Comparison of ENCODE assay signal across 10 cellular contexts in genomic region chr14:35285991-35286564, GRCh38.
A peak's percentile ranks its signal among the peaks of the same experiment; 100 is the strongest.
DNase-seq lines count a peak whose midpoint lies in the region; ATAC-seq and TF ChIP-seq lines count a peak whose summit lies in the region.
"Had no signal": no experiment of that assay in that cellular context is flagged by ENCODE, and none has a peak within 500 bp of the region (broad histone marks: within the 10 kb centered on the region; RNA-seq: fewer than 3 reads in every experiment).

No MANE protein-coding gene starts in this region.

- H2AFZ ChIP-seq in OCI-LY1 (ENCODE audit: low read length) = no peak overlapping the region
- H2AFZ ChIP-seq: GM23248 had no signal

- H3K36me3 ChIP-seq in OCI-LY1 (ENCODE audit: insufficient read depth, low read length) (no peaks in the 10 kb centered on the region), WERI-Rb-1 (no peaks in the 10 kb centered on the region)

- H3K4me1 Mint-ChIP-seq in activated T-cell treated with anti-CD3 and anti-CD28 coated beads, Interleukin-2, amount 50 U/mL, for 24 hours (ENCODE audit: low read depth) = peaks cover 65% of the 10 kb centered on the region

- H3K79me2 ChIP-seq in OCI-LY1 (ENCODE audit: insufficient read depth, low read length) = no peaks in the 10 kb centered on the region

- H3K27ac ChIP-seq in OCI-LY1 (ENCODE audit: low read depth, low read length, poor library complexity, severe bottlenecking) = peak overlapping the region; percentile 88
- H3K27ac ChIP-seq in skin epidermis = peak overlapping the region in 16 of 21 experiments; percentile 4 to 78 (median 44)
- no peak overlapping the region for H3K27ac ChIP-seq in WERI-Rb-1
- H3K27ac ChIP-seq: GM23248 had no signal

- no peak for DNase-seq in activated T-cell treated with anti-CD3 and anti-CD28 coated beads, Interleukin-2, amount 50 U/mL, for 24 hours
- DNase-seq in activated T-cell treated with anti-CD3 and anti-CD28 coated beads, Interleukin-2, amount 50 U/mL, for 1 hour = no peak
- no peak for DNase-seq in GM13977 (ENCODE audit: low spot score)
- no peak for DNase-seq in WERI-Rb-1
- no peak for DNase-seq in OCI-M2 (lab: John Stamatoyannopoulos, UW; ENCODE audit: unreplicated experiment)

- no peaks in the 10 kb centered on the region for H3K27me3 Mint-ChIP-seq in activated T-cell treated with anti-CD3 and anti-CD28 coated beads, Interleukin-2, amount 50 U/mL, for 24 hours

- peaks cover 9% of the 10 kb centered on the region for H3K36me3 Mint-ChIP-seq in activated T-cell treated with anti-CD3 and anti-CD28 coated beads, Interleukin-2, amount 50 U/mL, for 24 hours (ENCODE audit: low read depth)

- peak overlapping the region; percentile 93 for H3K27ac Mint-ChIP-seq in activated T-cell treated with anti-CD3 and anti-CD28 coated beads, Interleukin-2, amount 50 U/mL, for 24 hours

- in situ Hi-C loops in GM13977 (cut with MboI; ENCODE audit: low pct_unique_long_range_greater_than_20kb, low sequenced_read_pairs, unreplicated experiment) = no loop called here

- H3K9me2 ChIP-seq in OCI-LY1 (ENCODE audit: low read depth, low read length) = no peaks in the 10 kb centered on the region

- H3K9me3 Mint-ChIP-seq in activated T-cell treated with anti-CD3 and anti-CD28 coated beads, Interleukin-2, amount 50 U/mL, for 24 hours = peaks cover 2% of the 10 kb centered on the region
- H3K9me3 Mint-ChIP-seq: nephron had no signal

- peak overlapping the region; percentile 53 for H3K4me2 ChIP-seq in OCI-LY1 (ENCODE audit: low read length)

- H3F3A ChIP-seq in OCI-LY1 (ENCODE audit: insufficient read depth, low read length) = peaks cover 4% of the 10 kb centered on the region; the same call in 1 of the 2 replicates

- TF ChIP-seq CTCF in OCI-LY1 (IDR thresholded peaks at IDR 0.05; ENCODE audit: low read length) (no peak), GM13977 (IDR thresholded peaks at IDR 0.05; ENCODE audit: extremely low read depth, insufficient read depth, missing control alignments) (no peak), WERI-Rb-1 (IDR thresholded peaks at IDR 0.05; ENCODE audit: low read depth, low read length) (no peak)

- H3K4me3 ChIP-seq in OCI-LY1 (ENCODE audit: low read depth, low read length, poor library complexity, severe bottlenecking) (peak overlapping the region; percentile 12), skin epidermis (no peak overlapping the region), WERI-Rb-1 (ENCODE audit: low read depth, low read length) (no peak overlapping the region)
- H3K4me3 ChIP-seq: GM23248 had no signal

- no peaks in the 10 kb centered on the region for H4K20me1 ChIP-seq in OCI-LY1 (ENCODE audit: insufficient read depth, low read length)

- H3K9ac ChIP-seq in OCI-LY1 (ENCODE audit: low read length) = peak overlapping the region; percentile 18; the same call in 1 of the 2 replicates
- H3K9ac ChIP-seq: GM23248 had no signal

- H3K4me1 ChIP-seq in OCI-LY1 (ENCODE audit: insufficient read depth, low read length, severe bottlenecking) = peaks cover 44% of the 10 kb centered on the region

- H3K27me3 ChIP-seq in OCI-LY1 (ENCODE audit: insufficient read depth, low read length) (no peaks in the 10 kb centered on the region), WERI-Rb-1 (ENCODE audit: insufficient read depth, low read depth, severe bottlenecking) (no peaks in the 10 kb centered on the region)

- ATAC-seq in HG02885 (IDR thresholded peaks at IDR 0.05; ENCODE audit: poor library complexity, unreplicated experiment) = peak; percentile 24

- peak overlapping the region; percentile 38 for H3K4me3 Mint-ChIP-seq in activated T-cell treated with anti-CD3 and anti-CD28 coated beads, Interleukin-2, amount 50 U/mL, for 24 hours
- H3K4me3 Mint-ChIP-seq: nephron had no signal

- no peaks in the 10 kb centered on the region for H3K9me3 ChIP-seq in OCI-LY1 (ENCODE audit: low read length)
- H3K9me3 ChIP-seq in WERI-Rb-1 (ENCODE audit: severe bottlenecking) = no peaks in the 10 kb centered on the region
